ENCODE assay signal across 10 cellular contexts in genomic region chr1:207838156-207839082, GRCh38.
DNase-seq lines count a peak whose midpoint lies in the region; ATAC-seq and TF ChIP-seq lines count a peak whose summit lies in the region.
"Had no signal": no experiment of that assay in that cellular context is flagged by ENCODE, and none has a peak within 500 bp of the region (broad histone marks: within the 10 kb centered on the region; RNA-seq: fewer than 3 reads in every experiment).

No MANE protein-coding gene starts in this region.

- H3K4me3 ChIP-seq in CD8-positive, alpha-beta T cell (ENCODE audit: low read depth, low read length) = no peak overlapping the region

- H3K4me3 Mint-ChIP-seq in CD8-positive, alpha-beta T cell = no peak overlapping the region
- no peak overlapping the region for H3K4me3 Mint-ChIP-seq in activated naive CD8-positive, alpha-beta T cell
- H3K4me3 Mint-ChIP-seq in progenitor cell of endocrine pancreas (ENCODE audit: low read depth) (no peak overlapping the region), WTC11 (no peak overlapping the region)

- no peaks in the 10 kb centered on the region for H3K27me3 Mint-ChIP-seq in CD8-positive, alpha-beta T cell (ENCODE audit: low read depth)
- no peaks in the 10 kb centered on the region for H3K27me3 Mint-ChIP-seq in activated naive CD8-positive, alpha-beta T cell
- no peaks in the 10 kb centered on the region for H3K27me3 Mint-ChIP-seq in progenitor cell of endocrine pancreas
- no peaks in the 10 kb centered on the region for H3K27me3 Mint-ChIP-seq in WTC11 (ENCODE audit: low read depth)

- in situ Hi-C loops in KBM-7 (cut with MboI; ENCODE audit: low pct_unique_long_range_greater_than_20kb, low sequenced_read_pairs) = no loop called here

- peaks cover 3% of the 10 kb centered on the region for H3K36me3 ChIP-seq in CD8-positive, alpha-beta T cell (ENCODE audit: insufficient read depth, low read length)

- CTCF ChIA-PET in CD8-positive, alpha-beta T cell (lab: Charles Lee) = interaction anchor here (0.6 to 17.5 kb wide), 5 partner anchors 9 to 125 kb away, joined by 3 to 321 read pairs (median 6); no protein-coding TSS in a partner anchor
- CTCF ChIA-PET in WTC11 (lab: Charles Lee) = interaction anchor here (0.6 to 5.8 kb wide), 4 partner anchors 14 to 125 kb away, joined by 3 to 24 read pairs (median 4); no protein-coding TSS in a partner anchor

- no peak for TF ChIP-seq CTCF in CD8-positive, alpha-beta T cell (IDR thresholded peaks at IDR 0.05)
- TF ChIP-seq CTCF in progenitor cell of endocrine pancreas (IDR thresholded peaks at IDR 0.05; ENCODE audit: unreplicated experiment) = no peak
- no peak for TF ChIP-seq CTCF in WTC11 (IDR thresholded peaks at IDR 0.05)

- no peaks in the 10 kb centered on the region for H3K9me3 ChIP-seq in CD8-positive, alpha-beta T cell (ENCODE audit: low read length)

- ATAC-seq in CD8-positive, alpha-beta T cell = no peak
- ATAC-seq in left cardiac atrium (peak; percentile 86 to 90), WTC11 (no peak), GM21360 (IDR thresholded peaks at IDR 0.05; ENCODE audit: unreplicated experiment) (no peak)

- H3K36me3 Mint-ChIP-seq in CD8-positive, alpha-beta T cell = peaks cover 58% of the 10 kb centered on the region
- H3K36me3 Mint-ChIP-seq in activated naive CD8-positive, alpha-beta T cell = peaks cover 2% of the 10 kb centered on the region
- H3K36me3 Mint-ChIP-seq in progenitor cell of endocrine pancreas (ENCODE audit: insufficient read depth) (peaks cover 1% of the 10 kb centered on the region), WTC11 (no peaks in the 10 kb centered on the region)

- H3K27me3 ChIP-seq in CD8-positive, alpha-beta T cell (ENCODE audit: insufficient read depth, low read length) = no peaks in the 10 kb centered on the region

- POLR2A ChIA-PET in CD8-positive, alpha-beta T cell (lab: Charles Lee) = interaction anchor here (0.8 to 1.4 kb wide), 3 partner anchors 9 to 24 kb away, joined by 3 read pairs; no protein-coding TSS in a partner anchor
- POLR2A ChIA-PET in WTC11 (lab: Charles Lee) = no interaction called here

- H3K4me1 Mint-ChIP-seq in CD8-positive, alpha-beta T cell (ENCODE audit: low read depth) = peaks cover 91% of the 10 kb centered on the region
- H3K4me1 Mint-ChIP-seq in activated naive CD8-positive, alpha-beta T cell (ENCODE audit: low read depth) = peaks cover 86% of the 10 kb centered on the region
- H3K4me1 Mint-ChIP-seq in progenitor cell of endocrine pancreas (ENCODE audit: low read depth) (peaks cover 3% of the 10 kb centered on the region), WTC11 (no peaks in the 10 kb centered on the region)

- H3K27ac Mint-ChIP-seq in CD8-positive, alpha-beta T cell = peak overlapping the region; percentile 96
- H3K27ac Mint-ChIP-seq in activated naive CD8-positive, alpha-beta T cell = peak overlapping the region; percentile 69
- H3K27ac Mint-ChIP-seq in progenitor cell of endocrine pancreas = peak overlapping the region; percentile 92
- H3K27ac Mint-ChIP-seq in WTC11 = no peak overlapping the region

- intact Hi-C loops in CD8-positive, alpha-beta T cell (cut with DNase I, micrococcal nuclease) = no loop called here
- intact Hi-C loops in left cardiac atrium (cut with DNase I) = no loop called here

- H3K4me1 ChIP-seq in CD8-positive, alpha-beta T cell (ENCODE audit: insufficient read depth, low read length) = peaks cover 61% of the 10 kb centered on the region

- H3K27ac ChIP-seq in CD8-positive, alpha-beta T cell (ENCODE audit: low read depth, low read length) = no peak overlapping the region

- no peak for DNase-seq in CD8-positive, alpha-beta T cell
- DNase-seq in left cardiac atrium = peak; percentile 78
- no peak for DNase-seq in progenitor cell of endocrine pancreas (ENCODE audit: low spot score, unreplicated experiment)
- no peak for DNase-seq in WTC11 (ENCODE audit: low spot score)
- DNase-seq in KBM-7 = no peak
- DNase-seq in NCI-H146 treated with DMSO at 0.1 percent for 48 hours (lab: John Stamatoyannopoulos, UW; ENCODE audit: unreplicated experiment) = no peak
- DNase-seq: cerebellar nuclear complex, NCI-H2029 treated with DMSO at 0.1 percent for 48 hours had no signal

- no peaks in the 10 kb centered on the region for H3K9me3 Mint-ChIP-seq in CD8-positive, alpha-beta T cell
- no peaks in the 10 kb centered on the region for H3K9me3 Mint-ChIP-seq in activated naive CD8-positive, alpha-beta T cell (ENCODE audit: low read depth)
- H3K9me3 Mint-ChIP-seq in progenitor cell of endocrine pancreas (ENCODE audit: low read depth) (no peaks in the 10 kb centered on the region), WTC11 (no peaks in the 10 kb centered on the region)

TF ChIP-seq in WTC11, 78 proteins besides CTCF, POLR2A, EP300 and RAD21:
- TF ChIP-seq CDX4 (CRISPR knock-in tag; IDR thresholded peaks at IDR 0.05; ENCODE audit: borderline replicate concordance) = no peak
- no peak for TF ChIP-seq MYBL2 (CRISPR knock-in tag; IDR thresholded peaks at IDR 0.05)
- no peak for TF ChIP-seq AR (CRISPR knock-in tag; IDR thresholded peaks at IDR 0.05)
- TF ChIP-seq, protein P1, sequence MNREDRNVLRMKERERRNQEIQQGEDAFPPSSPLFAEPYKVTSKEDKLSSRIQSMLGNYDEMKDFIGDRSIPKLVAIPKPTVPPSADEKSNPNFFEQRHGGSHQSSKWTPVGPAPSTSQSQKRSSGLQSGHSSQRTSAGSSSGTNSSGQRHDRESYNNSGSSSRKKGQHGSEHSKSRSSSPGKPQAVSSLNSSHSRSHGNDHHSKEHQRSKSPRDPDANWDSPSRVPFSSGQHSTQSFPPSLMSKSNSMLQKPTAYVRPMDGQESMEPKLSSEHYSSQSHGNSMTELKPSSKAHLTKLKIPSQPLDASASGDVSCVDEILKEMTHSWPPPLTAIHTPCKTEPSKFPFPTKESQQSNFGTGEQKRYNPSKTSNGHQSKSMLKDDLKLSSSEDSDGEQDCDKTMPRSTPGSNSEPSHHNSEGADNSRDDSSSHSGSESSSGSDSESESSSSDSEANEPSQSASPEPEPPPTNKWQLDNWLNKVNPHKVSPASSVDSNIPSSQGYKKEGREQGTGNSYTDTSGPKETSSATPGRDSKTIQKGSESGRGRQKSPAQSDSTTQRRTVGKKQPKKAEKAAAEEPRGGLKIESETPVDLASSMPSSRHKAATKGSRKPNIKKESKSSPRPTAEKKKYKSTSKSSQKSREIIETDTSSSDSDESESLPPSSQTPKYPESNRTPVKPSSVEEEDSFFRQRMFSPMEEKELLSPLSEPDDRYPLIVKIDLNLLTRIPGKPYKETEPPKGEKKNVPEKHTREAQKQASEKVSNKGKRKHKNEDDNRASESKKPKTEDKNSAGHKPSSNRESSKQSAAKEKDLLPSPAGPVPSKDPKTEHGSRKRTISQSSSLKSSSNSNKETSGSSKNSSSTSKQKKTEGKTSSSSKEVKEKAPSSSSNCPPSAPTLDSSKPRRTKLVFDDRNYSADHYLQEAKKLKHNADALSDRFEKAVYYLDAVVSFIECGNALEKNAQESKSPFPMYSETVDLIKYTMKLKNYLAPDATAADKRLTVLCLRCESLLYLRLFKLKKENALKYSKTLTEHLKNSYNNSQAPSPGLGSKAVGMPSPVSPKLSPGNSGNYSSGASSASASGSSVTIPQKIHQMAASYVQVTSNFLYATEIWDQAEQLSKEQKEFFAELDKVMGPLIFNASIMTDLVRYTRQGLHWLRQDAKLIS (CRISPR knock-in tag; IDR thresholded peaks at IDR 0.05; ENCODE audit: borderline replicate concordance) = no peak
- TF ChIP-seq TEAD4 (CRISPR knock-in tag; IDR thresholded peaks at IDR 0.05) = no peak
- TF ChIP-seq NFATC4 (CRISPR knock-in tag; IDR thresholded peaks at IDR 0.05) = no peak
- no peak for TF ChIP-seq ETV6 (CRISPR knock-in tag; IDR thresholded peaks at IDR 0.05)
- TF ChIP-seq GRHL2 (CRISPR knock-in tag; IDR thresholded peaks at IDR 0.05; ENCODE audit: insufficient replicate concordance, severe bottlenecking) = no peak
- TF ChIP-seq, protein P2, sequence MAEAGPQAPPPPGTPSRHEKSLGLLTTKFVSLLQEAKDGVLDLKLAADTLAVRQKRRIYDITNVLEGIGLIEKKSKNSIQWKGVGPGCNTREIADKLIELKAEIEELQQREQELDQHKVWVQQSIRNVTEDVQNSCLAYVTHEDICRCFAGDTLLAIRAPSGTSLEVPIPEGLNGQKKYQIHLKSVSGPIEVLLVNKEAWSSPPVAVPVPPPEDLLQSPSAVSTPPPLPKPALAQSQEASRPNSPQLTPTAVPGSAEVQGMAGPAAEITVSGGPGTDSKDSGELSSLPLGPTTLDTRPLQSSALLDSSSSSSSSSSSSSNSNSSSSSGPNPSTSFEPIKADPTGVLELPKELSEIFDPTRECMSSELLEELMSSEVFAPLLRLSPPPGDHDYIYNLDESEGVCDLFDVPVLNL (CRISPR knock-in tag; IDR thresholded peaks at IDR 0.05; ENCODE audit: borderline replicate concordance, low read depth) = no peak
- TF ChIP-seq CREB1 (CRISPR knock-in tag; IDR thresholded peaks at IDR 0.05) = no peak

Comparison
In these comparisons a context has a peak if more than half of its experiments do, and no peak if none do; other contexts are left out.
1. ATAC-seq: peak in left cardiac atrium (2 of 2); none in CD8-positive, alpha-beta T cell (single experiment), WTC11 (single experiment) and GM21360 (single experiment).